In genomic region chr7:69334706-69335105, GRCh38 we compare ENCODE assay signal across 22 cellular contexts.
A peak's percentile ranks its signal among the peaks of the same experiment; 100 is the strongest.
DNase-seq lines count a peak whose midpoint lies in the region; ATAC-seq, FAIRE-seq and TF ChIP-seq lines count a peak whose summit lies in the region.
"Had no signal": no experiment of that assay in that cellular context is flagged by ENCODE, and none has a peak within 500 bp of the region (broad histone marks: within the 10 kb centered on the region; RNA-seq: fewer than 3 reads in every experiment).

No MANE protein-coding gene starts in this region.

- no peak for TF ChIP-seq CTCF in glutamatergic neuron (IDR thresholded peaks at IDR 0.05; ENCODE audit: partially characterized antibody, unreplicated experiment)

- H4K91ac ChIP-seq in trophoblast cell (ENCODE audit: low read depth, low read length): no peak overlapping the region

- no peak for ATAC-seq in HG02973 (IDR thresholded peaks at IDR 0.05; ENCODE audit: unreplicated experiment)
- ATAC-seq: GM23338, K562 had no signal

- H3K36me3 ChIP-seq in trophoblast cell (ENCODE audit: control insufficient read depth in 1 of 2, insufficient read depth in 2 of 2, low read length in 2 of 2): no peaks in the 10 kb centered on the region

- no peak overlapping the region for H3K4me3 Mint-ChIP-seq in glutamatergic neuron (ENCODE audit: unreplicated experiment)
- H3K4me3 Mint-ChIP-seq: CD4-positive, alpha-beta T cell; GM23338 had no signal

- H3K36me3 Mint-ChIP-seq in glutamatergic neuron (ENCODE audit: unreplicated experiment): no peaks in the 10 kb centered on the region

- no peaks in the 10 kb centered on the region for H3K79me2 ChIP-seq in trophoblast cell (ENCODE audit: control insufficient read depth, insufficient read depth, low read length, poor library complexity)

- no peak overlapping the region for H2BK5ac ChIP-seq in trophoblast cell (ENCODE audit: low read depth, low read length, poor library complexity)

- peaks cover 4 to 17% of the 10 kb centered on the region in 2 experiments for H3K4me1 ChIP-seq in trophoblast cell (ENCODE audit: control insufficient read depth in 1 of 2, insufficient read depth in 2 of 2, low read length in 2 of 2)
- H3K4me1 ChIP-seq: Caco-2 had no signal

- H3K4me2 ChIP-seq in trophoblast cell (ENCODE audit: low read length): no peak overlapping the region
- H3K4me2 ChIP-seq: GM23338 had no signal

- no peak overlapping the region for H3K9ac ChIP-seq in trophoblast cell (ENCODE audit: low read length)

- H4K8ac ChIP-seq in trophoblast cell (ENCODE audit: low read depth, low read length): no peak overlapping the region

- DNase-seq in AG08395 (ENCODE audit: low spot score) (peak; percentile 21), GM03348 (ENCODE audit: low spot score) (peak; percentile 19), trophoblast cell (peak; percentile 14 to 47), glutamatergic neuron (no peak)
- no peak for DNase-seq in stimulated activated CD4-positive, alpha-beta T cell treated with anti-CD3 and anti-CD28 coated beads, Interleukin-15, amount 100 ng/mL, for 24 hours
- DNase-seq: 8988T; AML-193; Caco-2; CD4-positive, alpha-beta T cell; DMS79; GDM1; HCEC 1CT; IMR-90 had no signal

- H3K4me3 ChIP-seq in trophoblast cell (ENCODE audit: low read depth, low read length): no peak overlapping the region
- H3K4me3 ChIP-seq: GM23338, K562 had no signal

- H3K9me3 ChIP-seq in trophoblast cell (ENCODE audit: insufficient read depth, low read depth, low read length): no peaks in the 10 kb centered on the region
- H3K9me3 ChIP-seq: Caco-2 had no signal

- no peaks in the 10 kb centered on the region for H3K27me3 ChIP-seq in trophoblast cell (ENCODE audit: insufficient read depth, low read length)

- no peak overlapping the region for H3K23ac ChIP-seq in trophoblast cell (ENCODE audit: low read length)

- H3K4ac ChIP-seq in trophoblast cell (ENCODE audit: low read depth, low read length): no peak overlapping the region

- H2AFZ ChIP-seq in trophoblast cell (ENCODE audit: insufficient read depth, low read length, poor library complexity): no peak overlapping the region
- H2AFZ ChIP-seq: GM23338 had no signal

- no peak overlapping the region for H3K18ac ChIP-seq in trophoblast cell (ENCODE audit: low read length)

- H3K27ac Mint-ChIP-seq in glutamatergic neuron (ENCODE audit: unreplicated experiment): no peak overlapping the region
- H3K27ac Mint-ChIP-seq: CD4-positive, alpha-beta T cell; GM23338 had no signal

- no peak overlapping the region for H2BK12ac ChIP-seq in trophoblast cell (ENCODE audit: low read length)

- H2BK120ac ChIP-seq in trophoblast cell (ENCODE audit: insufficient read depth, low read length, poor library complexity): no peak overlapping the region

- no peaks in the 10 kb centered on the region for H3K27me3 Mint-ChIP-seq in glutamatergic neuron (ENCODE audit: unreplicated experiment)
- H3K27me3 Mint-ChIP-seq: CD4-positive, alpha-beta T cell had no signal

- FAIRE-seq in endometrium (lab: Jason Lieb, UNC): peak; percentile 78
- FAIRE-seq: D721Med, GM12891, H54, HTR-8/SVneo, K562 had no signal

- H2AK5ac ChIP-seq in trophoblast cell (ENCODE audit: low read length): no peak overlapping the region

- H3K79me1 ChIP-seq in trophoblast cell (ENCODE audit: low read length): peaks cover 3% of the 10 kb centered on the region

- no peak overlapping the region for H3K27ac ChIP-seq in trophoblast cell (ENCODE audit: low read depth, low read length)
- H3K27ac ChIP-seq: C4-2B had no signal

- no peak overlapping the region for H4K12ac ChIP-seq in trophoblast cell (ENCODE audit: low read depth, low read length)

- H3K9me3 Mint-ChIP-seq in glutamatergic neuron (ENCODE audit: unreplicated experiment): peaks cover 2% of the 10 kb centered on the region
- H3K9me3 Mint-ChIP-seq: CD4-positive, alpha-beta T cell had no signal

- no peak overlapping the region for H3K14ac ChIP-seq in trophoblast cell (ENCODE audit: low read length)

- H3K4me1 Mint-ChIP-seq in glutamatergic neuron (ENCODE audit: low read depth, unreplicated experiment): no peaks in the 10 kb centered on the region
- H3K4me1 Mint-ChIP-seq: GM23338 had no signal

- WGBS in trophoblast cell (ENCODE audit: extremely low coverage, insufficient coverage, insufficient read length): no CpG with 5 or more reads among the region's 2 CpGs

Comparison
In these comparisons a context has a peak if more than half of its experiments do, and no peak if none do; other contexts are left out.
1. DNase-seq: peak in AG08395 (single experiment), GM03348 (single experiment) and trophoblast cell (2 of 2); none in stimulated activated CD4-positive, alpha-beta T cell treated with anti-CD3 and anti-CD28 coated beads, Interleukin-15, amount 100 ng/mL, for 24 hours (single experiment) and glutamatergic neuron (single experiment).